Comparison of ENCODE assay signal across 15 cellular contexts in the genomic region with DNA sequence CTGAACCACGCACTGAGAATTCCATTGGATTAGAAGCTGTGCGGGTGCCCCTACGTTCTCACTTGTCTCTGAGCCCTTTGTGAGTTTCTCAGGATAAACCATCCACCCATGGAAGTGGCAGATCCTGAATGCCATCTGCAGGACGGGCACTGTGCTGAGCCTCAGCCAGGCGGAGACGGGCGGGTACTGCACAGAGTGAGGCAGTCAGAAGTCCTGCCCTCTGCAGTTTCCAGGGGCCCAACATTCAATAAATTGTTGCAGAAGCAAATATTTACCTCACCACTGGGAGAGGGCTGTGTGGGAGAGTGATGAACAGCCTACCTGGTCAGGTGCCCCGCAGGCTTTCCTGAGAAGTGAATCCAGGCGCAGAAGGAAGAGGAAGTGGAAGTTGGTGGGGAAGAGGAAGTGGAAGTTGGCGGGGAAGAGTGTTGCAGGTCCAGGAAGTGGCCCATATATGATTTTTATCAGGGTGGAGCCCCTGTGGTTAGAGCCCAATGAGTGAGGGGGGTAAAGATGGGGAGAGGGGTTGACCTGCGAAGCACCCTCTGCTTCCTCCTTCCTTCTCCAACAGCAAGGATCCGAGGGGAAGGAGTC.
DNase-seq lines count a peak whose midpoint lies in the region; ATAC-seq and TF ChIP-seq lines count a peak whose summit lies in the region.
"Had no signal": no experiment of that assay in that cellular context is flagged by ENCODE, and none has a peak within 500 bp of the region (broad histone marks: within the 10 kb centered on the region; RNA-seq: fewer than 3 reads in every experiment).

No MANE protein-coding gene starts in this region.

- DNase-seq in Calu3, result no peak
- DNase-seq in NCI-H69 (lab: John Stamatoyannopoulos, UW), result peak; percentile 92
- DNase-seq in effector memory CD8-positive, alpha-beta T cell, result no peak
- no peak for DNase-seq in neural progenitor cell (ENCODE audit: low spot score)
- no peak for DNase-seq in activated CD4-positive, alpha-beta T cell treated with anti-CD3 and anti-CD28 coated beads, Interleukin-2, amount 50 U/mL, for 1 hour
- no peak for DNase-seq in nephron progenitor cell
- DNase-seq: islet precursor cell; KG1; naive thymus-derived CD8-positive, alpha-beta T cell; SJCRH30; testis had no signal

- H3K27ac Mint-ChIP-seq in Calu3 (ENCODE audit: unreplicated experiment), result peak overlapping the region; percentile 3
- peak overlapping the region; percentile 44 to 68 for H3K27ac Mint-ChIP-seq in effector memory CD8-positive, alpha-beta T cell
- peak overlapping the region; percentile 29 for H3K27ac Mint-ChIP-seq in neural progenitor cell
- no peak overlapping the region for H3K27ac Mint-ChIP-seq in nephron progenitor cell

- no peak for ATAC-seq in effector memory CD8-positive, alpha-beta T cell (replicated peaks)
- no peak for ATAC-seq in HG03571 (IDR thresholded peaks at IDR 0.05; ENCODE audit: unreplicated experiment)
- ATAC-seq in GM21786 (IDR thresholded peaks at IDR 0.05; ENCODE audit: unreplicated experiment), result no peak
- ATAC-seq: gastroesophageal sphincter; naive thymus-derived CD8-positive, alpha-beta T cell had no signal

- intact Hi-C loops in Calu3 (cut with micrococcal nuclease; ENCODE audit: unreplicated experiment), result no loop called here

- H3K36me3 Mint-ChIP-seq in Calu3 (ENCODE audit: insufficient read depth, unreplicated experiment) (peaks cover 5% of the 10 kb centered on the region), neural progenitor cell (no peaks in the 10 kb centered on the region), nephron progenitor cell (ENCODE audit: low read depth) (no peaks in the 10 kb centered on the region)
- no peaks in the 10 kb centered on the region for H3K36me3 Mint-ChIP-seq in effector memory CD8-positive, alpha-beta T cell (ENCODE audit: insufficient read depth)

- no peak overlapping the region for H3K9ac ChIP-seq in neural progenitor cell

- CTCF ChIA-PET in Calu3 (lab: Charles Lee), result interaction anchor here (0.7 kb wide), 1 partner anchor 84 kb away, joined by 4 read pairs; no protein-coding TSS in a partner anchor

- TF ChIP-seq CTCF in Calu3 (IDR thresholded peaks at IDR 0.05; ENCODE audit: unreplicated experiment) (no peak), neural progenitor cell (IDR thresholded peaks at IDR 0.05) (no peak), nephron progenitor cell (IDR thresholded peaks at IDR 0.05) (no peak)

- no peaks in the 10 kb centered on the region for H3K27me3 Mint-ChIP-seq in Calu3 (ENCODE audit: unreplicated experiment)
- H3K27me3 Mint-ChIP-seq in effector memory CD8-positive, alpha-beta T cell, result no peaks in the 10 kb centered on the region
- peaks cover 5% of the 10 kb centered on the region for H3K27me3 Mint-ChIP-seq in neural progenitor cell (ENCODE audit: insufficient read depth, low read depth)
- peaks cover 39% of the 10 kb centered on the region for H3K27me3 Mint-ChIP-seq in nephron progenitor cell (ENCODE audit: low read depth, poor library complexity)
- H3K27me3 Mint-ChIP-seq: naive thymus-derived CD8-positive, alpha-beta T cell had no signal

- no peaks in the 10 kb centered on the region for H3K9me3 ChIP-seq in neural progenitor cell (ENCODE audit: low read depth)
- H3K9me3 ChIP-seq: gastroesophageal sphincter, SJCRH30, testis had no signal

- H3K4me2 ChIP-seq in neural progenitor cell, result no peak overlapping the region

- peaks cover 18% of the 10 kb centered on the region for H3K4me1 ChIP-seq in neural progenitor cell
- H3K4me1 ChIP-seq: SJCRH30 had no signal

- H3K4me1 Mint-ChIP-seq in Calu3 (ENCODE audit: low read depth, unreplicated experiment) (peaks cover 72% of the 10 kb centered on the region), neural progenitor cell (peaks cover 12% of the 10 kb centered on the region), nephron progenitor cell (peaks cover 27% of the 10 kb centered on the region)
- peaks cover 49 to 88% of the 10 kb centered on the region in 2 donors for H3K4me1 Mint-ChIP-seq in effector memory CD8-positive, alpha-beta T cell (ENCODE audit: low read depth in 2 of 2)

- no TSS peak for BruUV-seq in Calu3 (replicated peaks; lab: Mats Ljungman, UMichigan)

- H3K4me3 Mint-ChIP-seq in Calu3 (ENCODE audit: low read depth, unreplicated experiment) (no peak overlapping the region), neural progenitor cell (no peak overlapping the region), nephron progenitor cell (no peak overlapping the region)
- peak overlapping the region; percentile 35 to 36 for H3K4me3 Mint-ChIP-seq in effector memory CD8-positive, alpha-beta T cell

- no peaks in the 10 kb centered on the region for H3K9me3 Mint-ChIP-seq in Calu3 (ENCODE audit: low read depth, unreplicated experiment)
- no peaks in the 10 kb centered on the region for H3K9me3 Mint-ChIP-seq in effector memory CD8-positive, alpha-beta T cell
- no peaks in the 10 kb centered on the region for H3K9me3 Mint-ChIP-seq in neural progenitor cell
- no peaks in the 10 kb centered on the region for H3K9me3 Mint-ChIP-seq in nephron progenitor cell
- H3K9me3 Mint-ChIP-seq: naive thymus-derived CD8-positive, alpha-beta T cell had no signal

- no peaks in the 10 kb centered on the region for H4K20me1 ChIP-seq in neural progenitor cell (ENCODE audit: low read depth)

- H3F3A ChIP-seq in neural progenitor cell (ENCODE audit: low read depth), result peaks cover 13% of the 10 kb centered on the region

- no peak overlapping the region for H3K27ac ChIP-seq in neural progenitor cell
- H3K27ac ChIP-seq: gastroesophageal sphincter, SJCRH30, testis, VCaP had no signal

- H2AFZ ChIP-seq in neural progenitor cell (replicated peaks), result no peak overlapping the region

- no peak overlapping the region for H3K4me3 ChIP-seq in neural progenitor cell
- H3K4me3 ChIP-seq: gastroesophageal sphincter, SJCRH30, testis had no signal

- H3K36me3 ChIP-seq in neural progenitor cell, result no peaks in the 10 kb centered on the region
- H3K36me3 ChIP-seq: gastroesophageal sphincter, SJCRH30 had no signal

- peaks cover 8% of the 10 kb centered on the region for H3K79me2 ChIP-seq in neural progenitor cell (ENCODE audit: low read depth)

- no peaks in the 10 kb centered on the region for H3K27me3 ChIP-seq in neural progenitor cell
- H3K27me3 ChIP-seq: gastroesophageal sphincter, SJCRH30, testis had no signal

Comparison
In these comparisons a context has a peak if more than half of its experiments do, and no peak if none do; other contexts are left out.
1. H3K4me3 Mint-ChIP-seq: peak in effector memory CD8-positive, alpha-beta T cell (2 of 2); none in Calu3 (single experiment), neural progenitor cell (single experiment) and nephron progenitor cell (single experiment).